ENCODE assay signal across 27 cellular contexts in genomic region chr12:38490941-38491340, GRCh38.
"Had no signal": no experiment of that assay in that cellular context is flagged by ENCODE, and none has a peak within 500 bp of the region (broad histone marks: within the 10 kb centered on the region; RNA-seq: fewer than 3 reads in every experiment).

No MANE protein-coding gene starts in this region.

- DNase-seq: activated B cell treated with CpG ODN at 0.5 μM for 24 hours; activated CD4-positive, alpha-beta T cell treated with anti-CD3 and anti-CD28 coated beads for 48 hours; activated CD4-positive, alpha-beta T cell treated with anti-CD3 and anti-CD28 coated beads, Interleukin-2, amount 50 U/mL, for 1 hour; activated CD4-positive, alpha-beta T cell treated with anti-CD3 and anti-CD28 coated beads, Interleukin-2, amount 50 U/mL, for 48 hours; activated CD8-positive, alpha-beta memory T cell treated with anti-CD3 and anti-CD28 coated beads for 24 hours; activated CD8-positive, alpha-beta T cell treated with anti-CD3 and anti-CD28 coated beads for 36 hours; activated effector memory CD4-positive, alpha-beta T cell treated with Interleukin-2 at 50 U/mL for 16 hours; activated gamma-delta T cell treated with Interleukin-2 at 50 U/mL for 16 hours; activated naive CD4-positive, alpha-beta T cell treated with anti-CD3 and anti-CD28 coated beads, Interleukin-2, amount 50 U/mL, for 16 hours; activated naive CD4-positive, alpha-beta T cell treated with Interleukin-2 at 50 U/mL for 16 hours; activated T-cell treated with anti-CD3 and anti-CD28 coated beads, Interleukin-2, amount 50 U/mL, for 4 hours; amniotic stem cell; anterior cingulate cortex; brain microvascular endothelial cell; caudate nucleus; cortex of kidney; dermis blood vessel endothelial cell; effector CD8-positive, alpha-beta T cell; foreskin fibroblast; glutamatergic neuron; T-helper 1 cell; T-helper 17 cell; T1000; WERI-Rb-1 had no signal

- ATAC-seq: activated CD4-positive, CD25-positive, alpha-beta regulatory T cell treated with anti-CD3 and anti-CD28 coated beads, Interleukin-2, amount 50 U/mL, for 24 hours; activated CD8-positive, alpha-beta T cell treated with anti-CD3 and anti-CD28 coated beads for 36 hours; activated T-cell treated with anti-CD3 and anti-CD28 coated beads, Interleukin-2, amount 50 U/mL, for 4 hours; activated T-helper 17 cell treated with anti-CD3 and anti-CD28 coated beads, Interleukin-2, amount 50 U/mL, for 72 hours; esophagus mucosa; T-helper 17 cell had no signal

- H3K27me3 ChIP-seq: brain microvascular endothelial cell had no signal

- H3K27ac ChIP-seq: brain microvascular endothelial cell, WERI-Rb-1 had no signal

- H3K36me3 ChIP-seq: brain microvascular endothelial cell, WERI-Rb-1 had no signal
